In genomic region chr16:11270602-11271162, GRCh38 we compare ENCODE assay signal across 25 cellular contexts. TPM values are rescaled to one million over a fixed set of nuclear protein-coding genes. Genes with fewer than 3 reads are reported as not detected.
"Had no signal": no experiment of that assay in that cellular context is flagged by ENCODE, and none has a peak within 500 bp of the region (broad histone marks: within the 10 kb centered on the region; RNA-seq: fewer than 3 reads in every experiment).

No MANE protein-coding gene starts in this region.

- H3K36me3 ChIP-seq: SJSA1 had no signal

- H3K4me3 ChIP-seq: K562, SJSA1, SK-N-MC had no signal

- H3K36me3 Mint-ChIP-seq: IgD-negative memory B cell had no signal

- DNase-seq: Kasumi-1, MM.1S, NCI-H1092 treated with DMSO at 0.1 percent for 48 hours, NCI-H1436, NCI-H187, NCI-H2029, NCI-H2081 treated with DMSO at 0.1 percent for 48 hours, NCI-H2171, NCI-H226, NCI-H446, NCI-H510A, NCI-H524 treated with DMSO at 0.1 percent for 48 hours, NCI-H69, NCI-H774, Right ventricle myocardium superior, RPMI8226, SIG-M5 had no signal

- H3K9ac ChIP-seq: KMS-11 had no signal

- H3K27ac ChIP-seq: KMS-11, SJSA1, SK-N-MC had no signal

- H3K9me3 ChIP-seq: SJSA1 had no signal

- FAIRE-seq: K562, RCC 7860 had no signal

- ATAC-seq: K562 had no signal

- H3K4me2 ChIP-seq: KMS-11 had no signal

- H3K4me1 Mint-ChIP-seq: IgD-negative memory B cell had no signal

- H3K27me3 ChIP-seq: SJSA1 had no signal

- H3K27ac Mint-ChIP-seq: IgD-negative memory B cell had no signal

- H3K9me3 Mint-ChIP-seq: IgD-negative memory B cell had no signal

RNA-seq across cellular contexts. Expression of gene TNP2, which starts 1.6 kb away (rescaled TPM):
- total RNA-seq: HT-29, K562, M059J, Right ventricle myocardium superior, SJSA1 had no signal
- polyA plus RNA-seq: IgD-negative memory B cell, K562 had no signal

RNA-seq across cellular contexts. Expression of gene PRM3, which starts 2.7 kb away (rescaled TPM):
- total RNA-seq: HT-29, K562, M059J, Right ventricle myocardium superior, SJSA1 had no signal
- polyA plus RNA-seq: IgD-negative memory B cell, K562 had no signal

RNA-seq across cellular contexts. Expression of gene PRM2, which starts 5.6 kb away (rescaled TPM):
- total RNA-seq: HT-29, K562, M059J, Right ventricle myocardium superior, SJSA1 had no signal
- polyA plus RNA-seq: IgD-negative memory B cell, K562 had no signal

RNA-seq across cellular contexts. Expression of gene PRM1, which starts 10.4 kb away (rescaled TPM):
- total RNA-seq: HT-29, K562, M059J, Right ventricle myocardium superior, SJSA1 had no signal
- polyA plus RNA-seq: IgD-negative memory B cell, K562 had no signal
